ENCODE assay signal across 9 cellular contexts in genomic region chr2:24304098-24304497, GRCh38. TPM values are rescaled to one million over a fixed set of nuclear protein-coding genes. Genes with fewer than 3 reads are reported as not detected.
DNase-seq lines count a peak whose midpoint lies in the region; ATAC-seq and TF ChIP-seq lines count a peak whose summit lies in the region.
"Had no signal": no experiment of that assay in that cellular context is flagged by ENCODE, and none has a peak within 500 bp of the region (broad histone marks: within the 10 kb centered on the region; RNA-seq: fewer than 3 reads in every experiment).

No MANE protein-coding gene starts in this region.

- H3K4me1 ChIP-seq in liver (ENCODE audit: control insufficient read depth in 4 of 4, insufficient read depth in 4 of 4, low read length in 3 of 4) (peaks cover 2 to 8% (median 7%) of the 10 kb centered on the region in 4 donors), tibial nerve (peaks cover 0 to 20% (median 3%) of the 10 kb centered on the region in 4 donors)
- H3K4me1 ChIP-seq: A549 had no signal

- H3K36me3 Mint-ChIP-seq in stimulated activated naive B cell treated with anti-CD40 and anti-IgM and Interleukin-4, amounts not matched to agents 10 μg/mL and 1 μg/mL and 100 μg/mL, for 72 hours, result peaks cover 33 to 55% of the 10 kb centered on the region in 2 donors

- ATAC-seq in GM18870 (IDR thresholded peaks at IDR 0.05; ENCODE audit: unreplicated experiment), result no peak
- no peak for ATAC-seq in stimulated activated naive B cell treated with anti-CD40 and anti-IgM and Interleukin-4, amounts not matched to agents 10 μg/mL and 1 μg/mL and 100 μg/mL, for 72 hours (replicated peaks)

- no peaks in the 10 kb centered on the region for H3K9me3 Mint-ChIP-seq in stimulated activated naive B cell treated with anti-CD40 and anti-IgM and Interleukin-4, amounts not matched to agents 10 μg/mL and 1 μg/mL and 100 μg/mL, for 72 hours

- DNase-seq in NCI-H2029 (lab: John Stamatoyannopoulos, UW) (peak; percentile 2), NCI-H2029 treated with DMSO at 0.1 percent for 48 hours (lab: John Stamatoyannopoulos, UW) (no peak), caudate nucleus (lab: John Stamatoyannopoulos, UW) (peak in 31 of 61 donors; percentile 5 to 58 (median 21)), tibial nerve (ENCODE audit: low spot score in 2 of 2) (peak; percentile 61 to 81), SK-N-DZ (ENCODE audit: low spot score) (no peak)
- DNase-seq in stimulated activated naive B cell treated with anti-CD40 and anti-IgM and Interleukin-4, amounts not matched to agents 10 μg/mL and 1 μg/mL and 100 μg/mL, for 72 hours, result no peak

- H3K27me3 ChIP-seq in liver (ENCODE audit: control insufficient read depth in 4 of 4, insufficient read depth in 4 of 4, low read length in 3 of 4), result no peaks in the 10 kb centered on the region
- no peaks in the 10 kb centered on the region for H3K27me3 ChIP-seq in tibial nerve

- no peak overlapping the region for H3K4me3 Mint-ChIP-seq in stimulated activated naive B cell treated with anti-CD40 and anti-IgM and Interleukin-4, amounts not matched to agents 10 μg/mL and 1 μg/mL and 100 μg/mL, for 72 hours

- H3K36me3 ChIP-seq in liver (ENCODE audit: control insufficient read depth in 4 of 4, insufficient read depth in 3 of 4, low read depth in 1 of 4, low read length in 3 of 4) (peaks cover 4 to 38% (median 24%) of the 10 kb centered on the region in 4 donors), tibial nerve (peaks cover 0 to 64% (median 24%) of the 10 kb centered on the region in 3 donors)

- H3K4me1 Mint-ChIP-seq in stimulated activated naive B cell treated with anti-CD40 and anti-IgM and Interleukin-4, amounts not matched to agents 10 μg/mL and 1 μg/mL and 100 μg/mL, for 72 hours, result no peaks in the 10 kb centered on the region

- no peak overlapping the region for H3K9ac ChIP-seq in liver (ENCODE audit: low read depth in 1 of 2, low read length in 2 of 2)

- peak; percentile 55 to 66 for TF ChIP-seq RAD21 in liver (IDR thresholded peaks at IDR 0.05)

- H3K9me3 ChIP-seq in liver (ENCODE audit: control insufficient read depth in 4 of 4, low read length in 3 of 4) (no peaks in the 10 kb centered on the region), tibial nerve (no peaks in the 10 kb centered on the region)
- H3K9me3 ChIP-seq: A549 had no signal

- H3K27me3 Mint-ChIP-seq in stimulated activated naive B cell treated with anti-CD40 and anti-IgM and Interleukin-4, amounts not matched to agents 10 μg/mL and 1 μg/mL and 100 μg/mL, for 72 hours, result no peaks in the 10 kb centered on the region

- no peak overlapping the region for H3K27ac Mint-ChIP-seq in stimulated activated naive B cell treated with anti-CD40 and anti-IgM and Interleukin-4, amounts not matched to agents 10 μg/mL and 1 μg/mL and 100 μg/mL, for 72 hours

- peak overlapping the region; percentile 28 for H3K27ac ChIP-seq in caudate nucleus (ENCODE audit: low read depth, low read length)
- peak overlapping the region; percentile 49 to 71 for H3K27ac ChIP-seq in liver (ENCODE audit: low read depth in 1 of 2, low read length in 2 of 2)
- peak overlapping the region in 2 of 4 donors; percentile 72 to 80 for H3K27ac ChIP-seq in tibial nerve
- H3K27ac ChIP-seq: A549 had no signal

- TF ChIP-seq EP300 in tibial nerve (IDR thresholded peaks at IDR 0.05), result peak; percentile 62 to 93

- TF ChIP-seq POLR2A in tibial nerve (IDR thresholded peaks at IDR 0.05), result no peak

- WGBS in liver, result 27% methylated on average over 4 of the region's 4 CpGs
- WGBS in tibial nerve, 2 donors, result 11 to 30% methylated on average over 4 of the region's 4 CpGs

- H3K4me3 ChIP-seq in liver (ENCODE audit: low read depth in 1 of 3, low read length in 3 of 3) (no peak overlapping the region), tibial nerve (no peak overlapping the region)
- H3K4me3 ChIP-seq: A549 had no signal

- no peak for TF ChIP-seq CTCF in liver (IDR thresholded peaks at IDR 0.05; ENCODE audit: low read depth, low read length, missing input control)
- peak in 1 of 5 experiments; percentile 6 for TF ChIP-seq CTCF in tibial nerve (IDR thresholded peaks at IDR 0.05)

TF ChIP-seq in liver, 16 proteins besides CTCF, POLR2A, EP300 and RAD21:
- TF ChIP-seq MAX (IDR thresholded peaks at IDR 0.05) (peak; percentile 88), FOXA2 (IDR thresholded peaks at IDR 0.05) (peak; percentile 71), FOXA1 (IDR thresholded peaks at IDR 0.05) (peak; percentile 56), RXRA (IDR thresholded peaks at IDR 0.05) (peak; percentile 87 to 96), HNF4A (conservative IDR thresholded peaks at IDR 0.05) (peak; percentile 63 to 84), GABPA (IDR thresholded peaks at IDR 0.05 in 1 of 2, conservative IDR thresholded peaks at IDR 0.05 in 1 of 2) (peak in 1 of 2 donors; percentile 47), SP1 (IDR thresholded peaks at IDR 0.05) (peak; percentile 59), TAF1 (conservative IDR thresholded peaks at IDR 0.05) (no peak), NR2F2 (IDR thresholded peaks at IDR 0.05) (no peak), HNF4G (IDR thresholded peaks at IDR 0.05) (peak; percentile 18), JUND (IDR thresholded peaks at IDR 0.05) (peak; percentile 42 to 80), YY1 (IDR thresholded peaks at IDR 0.05) (peak; percentile 79), EGR1 (IDR thresholded peaks at IDR 0.05; ENCODE audit: low read depth in 2 of 2) (peak in 1 of 2 donors; percentile 23)
- TF ChIP-seq, protein P1, sequence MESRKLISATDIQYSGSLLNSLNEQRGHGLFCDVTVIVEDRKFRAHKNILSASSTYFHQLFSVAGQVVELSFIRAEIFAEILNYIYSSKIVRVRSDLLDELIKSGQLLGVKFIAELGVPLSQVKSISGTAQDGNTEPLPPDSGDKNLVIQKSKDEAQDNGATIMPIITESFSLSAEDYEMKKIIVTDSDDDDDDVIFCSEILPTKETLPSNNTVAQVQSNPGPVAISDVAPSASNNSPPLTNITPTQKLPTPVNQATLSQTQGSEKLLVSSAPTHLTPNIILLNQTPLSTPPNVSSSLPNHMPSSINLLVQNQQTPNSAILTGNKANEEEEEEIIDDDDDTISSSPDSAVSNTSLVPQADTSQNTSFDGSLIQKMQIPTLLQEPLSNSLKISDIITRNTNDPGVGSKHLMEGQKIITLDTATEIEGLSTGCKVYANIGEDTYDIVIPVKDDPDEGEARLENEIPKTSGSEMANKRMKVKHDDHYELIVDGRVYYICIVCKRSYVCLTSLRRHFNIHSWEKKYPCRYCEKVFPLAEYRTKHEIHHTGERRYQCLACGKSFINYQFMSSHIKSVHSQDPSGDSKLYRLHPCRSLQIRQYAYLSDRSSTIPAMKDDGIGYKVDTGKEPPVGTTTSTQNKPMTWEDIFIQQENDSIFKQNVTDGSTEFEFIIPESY (IDR thresholded peaks at IDR 0.05), result peak; percentile 84
- TF ChIP-seq, protein P2, sequence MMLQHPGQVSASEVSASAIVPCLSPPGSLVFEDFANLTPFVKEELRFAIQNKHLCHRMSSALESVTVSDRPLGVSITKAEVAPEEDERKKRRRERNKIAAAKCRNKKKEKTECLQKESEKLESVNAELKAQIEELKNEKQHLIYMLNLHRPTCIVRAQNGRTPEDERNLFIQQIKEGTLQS (IDR thresholded peaks at IDR 0.05), result no peak
- TF ChIP-seq, protein P3, sequence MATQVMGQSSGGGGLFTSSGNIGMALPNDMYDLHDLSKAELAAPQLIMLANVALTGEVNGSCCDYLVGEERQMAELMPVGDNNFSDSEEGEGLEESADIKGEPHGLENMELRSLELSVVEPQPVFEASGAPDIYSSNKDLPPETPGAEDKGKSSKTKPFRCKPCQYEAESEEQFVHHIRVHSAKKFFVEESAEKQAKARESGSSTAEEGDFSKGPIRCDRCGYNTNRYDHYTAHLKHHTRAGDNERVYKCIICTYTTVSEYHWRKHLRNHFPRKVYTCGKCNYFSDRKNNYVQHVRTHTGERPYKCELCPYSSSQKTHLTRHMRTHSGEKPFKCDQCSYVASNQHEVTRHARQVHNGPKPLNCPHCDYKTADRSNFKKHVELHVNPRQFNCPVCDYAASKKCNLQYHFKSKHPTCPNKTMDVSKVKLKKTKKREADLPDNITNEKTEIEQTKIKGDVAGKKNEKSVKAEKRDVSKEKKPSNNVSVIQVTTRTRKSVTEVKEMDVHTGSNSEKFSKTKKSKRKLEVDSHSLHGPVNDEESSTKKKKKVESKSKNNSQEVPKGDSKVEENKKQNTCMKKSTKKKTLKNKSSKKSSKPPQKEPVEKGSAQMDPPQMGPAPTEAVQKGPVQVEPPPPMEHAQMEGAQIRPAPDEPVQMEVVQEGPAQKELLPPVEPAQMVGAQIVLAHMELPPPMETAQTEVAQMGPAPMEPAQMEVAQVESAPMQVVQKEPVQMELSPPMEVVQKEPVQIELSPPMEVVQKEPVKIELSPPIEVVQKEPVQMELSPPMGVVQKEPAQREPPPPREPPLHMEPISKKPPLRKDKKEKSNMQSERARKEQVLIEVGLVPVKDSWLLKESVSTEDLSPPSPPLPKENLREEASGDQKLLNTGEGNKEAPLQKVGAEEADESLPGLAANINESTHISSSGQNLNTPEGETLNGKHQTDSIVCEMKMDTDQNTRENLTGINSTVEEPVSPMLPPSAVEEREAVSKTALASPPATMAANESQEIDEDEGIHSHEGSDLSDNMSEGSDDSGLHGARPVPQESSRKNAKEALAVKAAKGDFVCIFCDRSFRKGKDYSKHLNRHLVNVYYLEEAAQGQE (IDR thresholded peaks at IDR 0.05), result peak; percentile 25

RNA-seq across cellular contexts. Expression of gene ITSN2, which starts 56.2 kb away (rescaled TPM):
- total RNA-seq in liver, result 10 to 100 TPM; 21.1 to 32.4 TPM
- 10 to 100 TPM; 10.1 to 22.1 TPM for polyA plus RNA-seq in liver
- total RNA-seq in tibial nerve, result 10 to 100 TPM; 47.3 to 54.2 (median 48.7) TPM
- polyA plus RNA-seq in SK-N-DZ (2014; cell fraction: cytosol; rRNA removed), result 6.0 and 6.5 TPM in 2 replicates
- 13.6 and 18.2 TPM in 2 replicates for polyA plus RNA-seq in SK-N-DZ (2014; cell fraction: nucleus; rRNA removed)

Comparison
In these comparisons a context has a peak if more than half of its experiments do, and no peak if none do; other contexts are left out.
1. DNase-seq: peak in NCI-H2029 (single experiment), caudate nucleus (31 of 61) and tibial nerve (2 of 2); none in NCI-H2029 treated with DMSO at 0.1 percent for 48 hours (single experiment), SK-N-DZ (single experiment) and stimulated activated naive B cell treated with anti-CD40 and anti-IgM and Interleukin-4, amounts not matched to agents 10 μg/mL and 1 μg/mL and 100 μg/mL, for 72 hours (single experiment).